Comparison of ENCODE assay signal across 30 cellular contexts in genomic region chr1:39958801-39959200, GRCh38. TPM values are rescaled to one million over a fixed set of nuclear protein-coding genes. Genes with fewer than 3 reads are reported as not detected.
DNase-seq lines count a peak whose midpoint lies in the region; ATAC-seq and TF ChIP-seq lines count a peak whose summit lies in the region.
"Had no signal": no experiment of that assay in that cellular context is flagged by ENCODE, and none has a peak within 500 bp of the region (broad histone marks: within the 10 kb centered on the region; RNA-seq: fewer than 3 reads in every experiment).

No MANE protein-coding gene starts in this region.

- H3K4me3 Mint-ChIP-seq in activated CD8-positive, alpha-beta T cell treated with anti-CD3 and anti-CD28 coated beads, Interleukin-2, amount 10 ng/mL, durations not matched to agents 7 days and 5 days, result no peak overlapping the region
- no peak overlapping the region for H3K4me3 Mint-ChIP-seq in Caco-2 (ENCODE audit: unreplicated experiment)
- H3K4me3 Mint-ChIP-seq: activated naive CD4-positive, alpha-beta T cell treated with anti-CD3 and anti-CD28 coated beads, Interleukin-2, amount 10 ng/mL, durations not matched to agents 7 days and 5 days; GM23338; HFFc6 had no signal

- peak overlapping the region; percentile 77 for H3K27ac ChIP-seq in angular gyrus (ENCODE audit: low read depth, low read length)
- peak overlapping the region; percentile 33 for H3K27ac ChIP-seq in layer of hippocampus (ENCODE audit: low read depth, low read length)
- H3K27ac ChIP-seq: brain microvascular endothelial cell, heart left ventricle, psoas muscle, WERI-Rb-1 had no signal

- peaks cover 2% of the 10 kb centered on the region for H3K27me3 Mint-ChIP-seq in activated CD8-positive, alpha-beta T cell treated with anti-CD3 and anti-CD28 coated beads, Interleukin-2, amount 10 ng/mL, durations not matched to agents 7 days and 5 days (ENCODE audit: low read depth)
- no peaks in the 10 kb centered on the region for H3K27me3 Mint-ChIP-seq in Caco-2 (ENCODE audit: insufficient read depth, unreplicated experiment)
- H3K27me3 Mint-ChIP-seq: naive B cell had no signal

- no TSS peak for BruUV-seq in Caco-2 (replicated peaks; lab: Mats Ljungman, UMichigan)

- CTCF ChIA-PET in activated CD8-positive, alpha-beta T cell treated with anti-CD3 and anti-CD28 coated beads, Interleukin-2, amount 10 ng/mL, durations not matched to agents 7 days and 5 days (lab: Charles Lee), result interaction anchor here (0.6 to 2.1 kb wide), 4 partner anchors 15 to 190 kb away, joined by 3 to 8 read pairs (median 5); no protein-coding TSS in a partner anchor
- CTCF ChIA-PET in Caco-2 (lab: Charles Lee), result no interaction called here

- H3K27me3 ChIP-seq in layer of hippocampus (ENCODE audit: control insufficient read depth, insufficient read depth, low read length) (no peaks in the 10 kb centered on the region), Caco-2 (replicated peaks; ENCODE audit: control insufficient read depth, insufficient read depth, low read length) (no peaks in the 10 kb centered on the region)
- H3K27me3 ChIP-seq: BLaER1 treated with 17β-estradiol and CSF1 and Interleukin-3, amounts not matched to agents 10 nM and 100 nM; brain microvascular endothelial cell had no signal

- peaks cover 7% of the 10 kb centered on the region for H3K36me3 Mint-ChIP-seq in activated CD8-positive, alpha-beta T cell treated with anti-CD3 and anti-CD28 coated beads, Interleukin-2, amount 10 ng/mL, durations not matched to agents 7 days and 5 days (ENCODE audit: low read depth)
- no peaks in the 10 kb centered on the region for H3K36me3 Mint-ChIP-seq in Caco-2 (ENCODE audit: insufficient read depth, unreplicated experiment)
- H3K36me3 Mint-ChIP-seq: activated naive CD4-positive, alpha-beta T cell treated with anti-CD3 and anti-CD28 coated beads, Interleukin-2, amount 10 ng/mL, durations not matched to agents 7 days and 5 days; naive B cell had no signal

- H3K27ac Mint-ChIP-seq in activated CD8-positive, alpha-beta T cell treated with anti-CD3 and anti-CD28 coated beads, Interleukin-2, amount 10 ng/mL, durations not matched to agents 7 days and 5 days, result no peak overlapping the region
- no peak overlapping the region for H3K27ac Mint-ChIP-seq in Caco-2 (ENCODE audit: unreplicated experiment)
- H3K27ac Mint-ChIP-seq: activated naive CD4-positive, alpha-beta T cell treated with anti-CD3 and anti-CD28 coated beads, Interleukin-2, amount 10 ng/mL, durations not matched to agents 7 days and 5 days; GM23338; HFFc6 had no signal

- TF ChIP-seq CTCF in Caco-2 (IDR thresholded peaks at IDR 0.05; ENCODE audit: insufficient read depth in 1 of 2, low read depth in 1 of 2, low read length in 1 of 2, severe bottlenecking in 1 of 2, unreplicated experiment in 1 of 2), result no peak

- H3K4me1 Mint-ChIP-seq in activated CD8-positive, alpha-beta T cell treated with anti-CD3 and anti-CD28 coated beads, Interleukin-2, amount 10 ng/mL, durations not matched to agents 7 days and 5 days (ENCODE audit: low read depth), result peaks cover 32% of the 10 kb centered on the region
- no peaks in the 10 kb centered on the region for H3K4me1 Mint-ChIP-seq in Caco-2 (ENCODE audit: low read depth, unreplicated experiment)

- no peaks in the 10 kb centered on the region for H3K9me3 ChIP-seq in Caco-2
- H3K9me3 ChIP-seq: BLaER1 treated with 17β-estradiol and CSF1 and Interleukin-3, amounts not matched to agents 10 nM and 100 nM; heart left ventricle; psoas muscle had no signal

- DNase-seq in GF-D8 (lab: John Stamatoyannopoulos, UW) (peak; percentile 3), pons (ENCODE audit: low spot score) (peak; percentile 23), Caco-2 (no peak), NCI-H128 (lab: John Stamatoyannopoulos, UW; ENCODE audit: unreplicated experiment) (no peak)
- DNase-seq in activated CD8-positive, alpha-beta T cell treated with anti-CD3 and anti-CD28 coated beads, Interleukin-2, amount 10 ng/mL, durations not matched to agents 7 days and 5 days, result no peak
- DNase-seq: ACHN; activated naive CD4-positive, alpha-beta T cell treated with anti-CD3 and anti-CD28 coated beads, Interleukin-2, amount 10 ng/mL, durations not matched to agents 7 days and 5 days; brain microvascular endothelial cell; DND-41; effector CD4-positive, alpha-beta T cell; heart left ventricle; HFFc6; kidney glomerular epithelial cell; naive B cell; NCI-H1092 treated with DMSO at 0.1 percent for 48 hours; NCI-H187 treated with DMSO at 0.1 percent for 48 hours; NCI-H526; psoas muscle; SHP77 treated with DMSO at 0.1 percent for 48 hours; stimulated activated CD4-positive, alpha-beta T cell treated with anti-CD3 and anti-CD28 coated beads, Interleukin-15, amount 100 ng/mL, for 24 hours; stimulated activated naive CD4-positive, alpha-beta T cell treated with Interleukin-2 at 50 U/mL for 16 hours; SW 1271; T-helper 9 cell; WERI-Rb-1 had no signal

- H3K9me3 Mint-ChIP-seq in activated CD8-positive, alpha-beta T cell treated with anti-CD3 and anti-CD28 coated beads, Interleukin-2, amount 10 ng/mL, durations not matched to agents 7 days and 5 days (ENCODE audit: insufficient read depth), result no peaks in the 10 kb centered on the region
- no peaks in the 10 kb centered on the region for H3K9me3 Mint-ChIP-seq in Caco-2 (ENCODE audit: unreplicated experiment)
- H3K9me3 Mint-ChIP-seq: activated naive CD4-positive, alpha-beta T cell treated with anti-CD3 and anti-CD28 coated beads, Interleukin-2, amount 10 ng/mL, durations not matched to agents 7 days and 5 days; GM23338; HFFc6; naive B cell had no signal

- H3K4me1 ChIP-seq in Caco-2, result no peaks in the 10 kb centered on the region

- POLR2A ChIA-PET in activated CD8-positive, alpha-beta T cell treated with anti-CD3 and anti-CD28 coated beads, Interleukin-2, amount 10 ng/mL, durations not matched to agents 7 days and 5 days (lab: Charles Lee), result no interaction called here
- POLR2A ChIA-PET in Caco-2 (lab: Charles Lee), result no interaction called here

- ATAC-seq in HG03039 (IDR thresholded peaks at IDR 0.05; ENCODE audit: unreplicated experiment), result no peak
- no peak for ATAC-seq in activated CD8-positive, alpha-beta T cell treated with anti-CD3 and anti-CD28 coated beads, Interleukin-2, amount 10 ng/mL, durations not matched to agents 7 days and 5 days
- ATAC-seq: GM23338, heart left ventricle, psoas muscle had no signal

- H3K4me3 ChIP-seq in Caco-2 (ENCODE audit: low read depth, low read length), result no peak overlapping the region
- H3K4me3 ChIP-seq: BLaER1 treated with 17β-estradiol and CSF1 and Interleukin-3, amounts not matched to agents 10 nM and 100 nM; GM23338; heart left ventricle; psoas muscle had no signal

- no peaks in the 10 kb centered on the region for H3K36me3 ChIP-seq in Caco-2 (ENCODE audit: control insufficient read depth, insufficient read depth, low read length)
- H3K36me3 ChIP-seq: heart left ventricle had no signal

- intact Hi-C loops in Caco-2 (cut with micrococcal nuclease; ENCODE audit: unreplicated experiment), result no loop called here

RNA-seq across cellular contexts. Expression of gene MFSD2A, which starts 3.9 kb away (rescaled TPM):
- total RNA-seq in activated CD8-positive, alpha-beta T cell treated with anti-CD3 and anti-CD28 coated beads, Interleukin-2, amount 10 ng/mL, durations not matched to agents 7 days and 5 days, result 1 to 10 TPM; 4.1 TPM
- 2.2 TPM in 2 replicates for total RNA-seq in Caco-2 (2022)

RNA-seq across cellular contexts. Expression of gene MYCL, which starts 57.1 kb away (rescaled TPM):
- total RNA-seq in activated CD8-positive, alpha-beta T cell treated with anti-CD3 and anti-CD28 coated beads, Interleukin-2, amount 10 ng/mL, durations not matched to agents 7 days and 5 days, result not detected
- 7.2 and 7.8 TPM in 2 replicates for total RNA-seq in Caco-2 (2022)
- total RNA-seq: fibroblast of villous mesenchyme had no signal

Comparison
In these comparisons a context has a peak if more than half of its experiments do, and no peak if none do; other contexts are left out.
1. DNase-seq: peak in GF-D8 (single experiment) and pons (single experiment); none in activated CD8-positive, alpha-beta T cell treated with anti-CD3 and anti-CD28 coated beads, Interleukin-2, amount 10 ng/mL, durations not matched to agents 7 days and 5 days (single experiment), Caco-2 (0 of 2) and NCI-H128 (single experiment).